ENCODE assay signal across 8 cellular contexts in the genomic region with DNA sequence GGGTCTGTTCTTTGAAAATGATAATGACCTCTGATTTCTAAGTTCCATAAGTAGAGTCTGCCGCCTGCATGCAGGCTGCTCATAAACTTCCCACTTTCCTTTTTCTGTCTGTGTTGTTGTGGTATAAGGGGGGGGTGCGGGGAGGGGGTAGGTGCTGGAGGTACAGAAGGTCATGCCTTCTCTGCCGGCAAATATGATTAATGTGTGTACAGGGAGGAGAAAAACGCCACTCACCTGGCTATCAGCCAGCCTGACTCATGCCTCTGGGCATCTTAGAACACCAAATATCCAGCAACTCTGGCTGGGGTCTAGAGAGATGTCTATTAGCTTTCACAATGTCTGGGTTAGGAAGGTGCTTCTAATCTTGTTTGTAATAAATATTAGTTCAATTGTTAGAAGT.
DNase-seq lines count a peak whose midpoint lies in the region; ATAC-seq and TF ChIP-seq lines count a peak whose summit lies in the region.

No MANE protein-coding gene starts in this region.

- peak; percentile 70 for ATAC-seq in Right ventricle myocardium inferior
- ATAC-seq in stimulated activated memory B cell treated with anti-CD40 and anti-IgM and Interleukin-4, amounts not matched to agents 10 μg/mL and 1 μg/mL and 100 μg/mL, for 72 hours, result no peak

- H2AFZ ChIP-seq in PC-9, result no peak overlapping the region

- peak overlapping the region; percentile 26; the same call in 1 of the 2 replicates for H3K4me3 ChIP-seq in PC-9
- peak overlapping the region; percentile 13 for H3K4me3 ChIP-seq in fibroblast of villous mesenchyme (ENCODE audit: low read depth, low read length)
- no peak overlapping the region for H3K4me3 ChIP-seq in skeletal muscle cell (ENCODE audit: low read depth, low read length)

- peak; percentile 72 for DNase-seq in Right ventricle myocardium inferior (ENCODE audit: missing footprints)
- no peak for DNase-seq in cardiac septum (ENCODE audit: low spot score)
- DNase-seq in PC-9, result peak; percentile 88 to 97
- DNase-seq in fibroblast of villous mesenchyme (ENCODE audit: low read depth), result peak; percentile 89
- peak; percentile 97 for DNase-seq in skeletal muscle cell (ENCODE audit: low read depth)
- no peak for DNase-seq in midbrain (lab: John Stamatoyannopoulos, UW)
- DNase-seq in GF-D8 (lab: John Stamatoyannopoulos, UW), result no peak

- no peaks in the 10 kb centered on the region for H3K9me3 Mint-ChIP-seq in stimulated activated memory B cell treated with anti-CD40 and anti-IgM and Interleukin-4, amounts not matched to agents 10 μg/mL and 1 μg/mL and 100 μg/mL, for 72 hours

- BruUV-seq in PC-9 (replicated peaks; lab: Mats Ljungman, UMichigan), result no TSS peak

- H3K27me3 Mint-ChIP-seq in stimulated activated memory B cell treated with anti-CD40 and anti-IgM and Interleukin-4, amounts not matched to agents 10 μg/mL and 1 μg/mL and 100 μg/mL, for 72 hours, result no peaks in the 10 kb centered on the region

- H3F3A ChIP-seq in PC-9 (ENCODE audit: insufficient read depth, low read depth), result peaks cover 33% of the 10 kb centered on the region

- 0 out of 2 replicates have a peak, but pooled peaks cover 17% of the 10 kb centered on the region for H3K36me3 ChIP-seq in PC-9 (ENCODE audit: low read depth)

- peak overlapping the region; percentile 82 for H3K4me2 ChIP-seq in PC-9

- no peaks in the 10 kb centered on the region for H3K36me3 Mint-ChIP-seq in stimulated activated memory B cell treated with anti-CD40 and anti-IgM and Interleukin-4, amounts not matched to agents 10 μg/mL and 1 μg/mL and 100 μg/mL, for 72 hours

- POLR2A ChIA-PET in PC-9 (lab: Charles Lee; ENCODE audit: unreplicated experiment), result interaction anchor here (0.6 to 1.0 kb wide), 3 partner anchors 30 to 73 kb away, joined by 6 to 7 read pairs (median 7); no protein-coding TSS in a partner anchor

- peak overlapping the region; percentile 93 for H3K27ac ChIP-seq in PC-9

- peaks cover 91% of the 10 kb centered on the region for H3K79me2 ChIP-seq in PC-9 (ENCODE audit: low read depth)

- no peaks in the 10 kb centered on the region for H3K27me3 ChIP-seq in PC-9 (ENCODE audit: insufficient read depth, low read depth)

- TF ChIP-seq CTCF in PC-9 (conservative IDR thresholded peaks at IDR 0.05), result no peak
- TF ChIP-seq CTCF in fibroblast of villous mesenchyme (IDR thresholded peaks at IDR 0.05; ENCODE audit: insufficient read depth, low read depth, low read length), result no peak

- H3K4me1 ChIP-seq in PC-9 (replicated peaks; ENCODE audit: insufficient read depth), result peaks cover 59% of the 10 kb centered on the region

- H4K20me1 ChIP-seq in PC-9 (ENCODE audit: insufficient read depth), result no peaks in the 10 kb centered on the region

- no peaks in the 10 kb centered on the region for H3K4me1 Mint-ChIP-seq in stimulated activated memory B cell treated with anti-CD40 and anti-IgM and Interleukin-4, amounts not matched to agents 10 μg/mL and 1 μg/mL and 100 μg/mL, for 72 hours

- H3K27ac Mint-ChIP-seq in stimulated activated memory B cell treated with anti-CD40 and anti-IgM and Interleukin-4, amounts not matched to agents 10 μg/mL and 1 μg/mL and 100 μg/mL, for 72 hours, result no peak overlapping the region

- CTCF ChIA-PET in PC-9 (lab: Charles Lee), result no interaction called here

- intact Hi-C loops in Right ventricle myocardium inferior (cut with DNase I) (no loop called here), cardiac septum (cut with DNase I) (loop anchor here (5.0 to 10.0 kb wide), 2 partner anchors 130 to 158 kb away; partner anchors contain the start of gene EFNA5), PC-9 (cut with micrococcal nuclease; ENCODE audit: unreplicated experiment) (loop anchor here (1.0 to 2.0 kb wide), 6 partner anchors 15 to 154 kb away; no protein-coding TSS in a partner anchor)

- no peaks in the 10 kb centered on the region for H3K9me3 ChIP-seq in PC-9 (ENCODE audit: insufficient read depth, low read depth)

- H3K9me2 ChIP-seq in PC-9 (ENCODE audit: insufficient read depth), result no peaks in the 10 kb centered on the region

- H3K4me3 Mint-ChIP-seq in stimulated activated memory B cell treated with anti-CD40 and anti-IgM and Interleukin-4, amounts not matched to agents 10 μg/mL and 1 μg/mL and 100 μg/mL, for 72 hours, result no peak overlapping the region

Comparison
In these comparisons a context has a peak if more than half of its experiments do, and no peak if none do; other contexts are left out.
1. DNase-seq: peak in Right ventricle myocardium inferior (single experiment), PC-9 (2 of 2), fibroblast of villous mesenchyme (single experiment) and skeletal muscle cell (single experiment); none in cardiac septum (single experiment), midbrain (single experiment) and GF-D8 (single experiment).